Comparison of ENCODE assay signal across 8 cellular contexts in genomic region chr13:99498304-99499161, GRCh38. TPM values are rescaled to one million over a fixed set of nuclear protein-coding genes. Genes with fewer than 3 reads are reported as not detected.
A peak's percentile ranks its signal among the peaks of the same experiment; 100 is the strongest.
DNase-seq lines count a peak whose midpoint lies in the region; ATAC-seq and TF ChIP-seq lines count a peak whose summit lies in the region.

No MANE protein-coding gene starts in this region.

- peaks cover 22% of the 10 kb centered on the region for H3K79me2 ChIP-seq in smooth muscle cell (ENCODE audit: low read depth)

- POLR2A ChIA-PET in AG04449 (lab: Yijun Ruan, JAX) (no interaction called here), WTC11 (lab: Charles Lee) (interaction anchor here (0.6 kb wide), 1 partner anchor 212 kb away, joined by 7 read pairs; no protein-coding TSS in a partner anchor)

- no peaks in the 10 kb centered on the region for H3K9me3 ChIP-seq in smooth muscle cell (replicated peaks; ENCODE audit: low read depth)

- H3K4me1 ChIP-seq in smooth muscle cell (ENCODE audit: low read depth), result peaks cover 19% of the 10 kb centered on the region

- H4K20me1 ChIP-seq in smooth muscle cell (ENCODE audit: low read depth), result peaks cover 15% of the 10 kb centered on the region

- H3K4me2 ChIP-seq in smooth muscle cell, result peak overlapping the region; percentile 85

- H3K4me1 Mint-ChIP-seq in WTC11 (peaks cover 42% of the 10 kb centered on the region), immature natural killer cell (peaks cover 79 to 86% of the 10 kb centered on the region in 2 donors)

- H3K9me3 Mint-ChIP-seq in WTC11, result peaks cover 40% of the 10 kb centered on the region
- H3K9me3 Mint-ChIP-seq in immature natural killer cell, result no peaks in the 10 kb centered on the region

- no peaks in the 10 kb centered on the region for H3K27me3 ChIP-seq in smooth muscle cell (ENCODE audit: low read depth)

- H3K27ac Mint-ChIP-seq in WTC11 (peak overlapping the region; percentile 98), immature natural killer cell (peak overlapping the region; percentile 88 to 98 (median 94))

- WGBS in smooth muscle cell (ENCODE audit: low lambda C conversion rate), result 7% methylated on average over 49 of the region's 49 CpGs

- ATAC-seq in GM18873 (IDR thresholded peaks at IDR 0.05; ENCODE audit: low FRiP score, unreplicated experiment) (peak; percentile 61), HG03135 (IDR thresholded peaks at IDR 0.05; ENCODE audit: unreplicated experiment) (peak; percentile 50), WTC11 (peak; percentile 80)

- H3F3A ChIP-seq in smooth muscle cell (ENCODE audit: low read depth), result peaks cover 2% of the 10 kb centered on the region

- peak; percentile 70 for DNase-seq in AG04449 (ENCODE audit: low read depth, low spot score)
- DNase-seq in NCI-H2227 treated with DMSO at 0.1 percent for 48 hours (lab: John Stamatoyannopoulos, UW), result peak; percentile 91
- peak; percentile 98 for DNase-seq in WTC11 (ENCODE audit: low spot score)
- DNase-seq in caudate nucleus (lab: John Stamatoyannopoulos, UW), result peak; percentile 57 to 98 (median 89)
- DNase-seq in immature natural killer cell, result peak; percentile 90 to 94 (median 92)
- peak; percentile 82 for DNase-seq in smooth muscle cell (lab: John Stamatoyannopoulos, UW; ENCODE audit: unreplicated experiment)

- H3K36me3 Mint-ChIP-seq in WTC11, result peaks cover 27% of the 10 kb centered on the region
- H3K36me3 Mint-ChIP-seq in immature natural killer cell, result no peaks in the 10 kb centered on the region

- H3K4me3 Mint-ChIP-seq in WTC11 (peak overlapping the region; percentile 93), immature natural killer cell (peak overlapping the region; percentile 86 to 94 (median 89))

- peak overlapping the region; percentile 89 for H2AFZ ChIP-seq in smooth muscle cell (ENCODE audit: low read depth)

- CTCF ChIA-PET in AG04449 (lab: Yijun Ruan, JAX), result interaction anchor here (0.6 to 10.9 kb wide), 3 partner anchors 17 to 63 kb away, joined by 3 to 107 read pairs (median 56); no protein-coding TSS in a partner anchor
- CTCF ChIA-PET in WTC11 (lab: Charles Lee), result interaction anchor here (0.6 to 1.2 kb wide), 4 partner anchors 28 to 61 kb away, joined by 3 to 7 read pairs (median 3); no protein-coding TSS in a partner anchor

- peak overlapping the region; percentile 38 for H3K9ac ChIP-seq in smooth muscle cell (ENCODE audit: low read depth)

- H3K27me3 Mint-ChIP-seq in WTC11 (ENCODE audit: low read depth) (peaks cover 8% of the 10 kb centered on the region; the same call in 1 of the 2 replicates), immature natural killer cell (ENCODE audit: low read depth in 3 of 3) (peaks cover 23 to 39% (median 35%) of the 10 kb centered on the region in 3 donors)

- no peak for TF ChIP-seq CTCF in AG04449 (IDR thresholded peaks at IDR 0.05; ENCODE audit: insufficient read depth, low read length, missing control alignments)
- no peak for TF ChIP-seq CTCF in WTC11 (IDR thresholded peaks at IDR 0.05)
- TF ChIP-seq CTCF in smooth muscle cell (IDR thresholded peaks at IDR 0.05; ENCODE audit: borderline replicate concordance, insufficient read depth, poor library complexity, severe bottlenecking), result no peak

- H3K4me3 ChIP-seq in AG04449 (ENCODE audit: low read depth, low read length) (peak overlapping the region; percentile 49), smooth muscle cell (peak overlapping the region; percentile 54)

- H3K27ac ChIP-seq in caudate nucleus (ENCODE audit: low read depth, low read length), result peak overlapping the region; percentile 78
- H3K27ac ChIP-seq in smooth muscle cell (ENCODE audit: low read depth), result peak overlapping the region; percentile 78

- no peaks in the 10 kb centered on the region for H3K36me3 ChIP-seq in smooth muscle cell (ENCODE audit: low read depth)

TF ChIP-seq in WTC11, 78 proteins besides CTCF, POLR2A, EP300 and RAD21 (continues in another document):
- TF ChIP-seq GTF2I (CRISPR knock-in tag; conservative IDR thresholded peaks at IDR 0.05) (no peak), ZSCAN18 (CRISPR knock-in tag; IDR thresholded peaks at IDR 0.05) (0 out of 2 replicates have a peak, but pooled peaks have one; percentile 45), E2F5 (CRISPR knock-in tag; IDR thresholded peaks at IDR 0.05) (no peak), FOXJ3 (CRISPR knock-in tag; IDR thresholded peaks at IDR 0.05; ENCODE audit: borderline replicate concordance) (no peak), ZNF219 (CRISPR knock-in tag; IDR thresholded peaks at IDR 0.05; ENCODE audit: borderline replicate concordance) (no peak), RORB (CRISPR knock-in tag; IDR thresholded peaks at IDR 0.05) (no peak), GRHL2 (CRISPR knock-in tag; IDR thresholded peaks at IDR 0.05; ENCODE audit: insufficient replicate concordance, severe bottlenecking) (no peak), PRDM15 (CRISPR knock-in tag; IDR thresholded peaks at IDR 0.05) (peak; percentile 97), GABPB1 (CRISPR knock-in tag; IDR thresholded peaks at IDR 0.05) (0 out of 2 replicates have a peak, but pooled peaks have one; percentile 69), MXD4 (CRISPR knock-in tag; IDR thresholded peaks at IDR 0.05; ENCODE audit: borderline replicate concordance) (no peak), USF2 (CRISPR knock-in tag; IDR thresholded peaks at IDR 0.05) (peak; percentile 40; the same call in 1 of the 2 replicates)
- TF ChIP-seq, protein P1, sequence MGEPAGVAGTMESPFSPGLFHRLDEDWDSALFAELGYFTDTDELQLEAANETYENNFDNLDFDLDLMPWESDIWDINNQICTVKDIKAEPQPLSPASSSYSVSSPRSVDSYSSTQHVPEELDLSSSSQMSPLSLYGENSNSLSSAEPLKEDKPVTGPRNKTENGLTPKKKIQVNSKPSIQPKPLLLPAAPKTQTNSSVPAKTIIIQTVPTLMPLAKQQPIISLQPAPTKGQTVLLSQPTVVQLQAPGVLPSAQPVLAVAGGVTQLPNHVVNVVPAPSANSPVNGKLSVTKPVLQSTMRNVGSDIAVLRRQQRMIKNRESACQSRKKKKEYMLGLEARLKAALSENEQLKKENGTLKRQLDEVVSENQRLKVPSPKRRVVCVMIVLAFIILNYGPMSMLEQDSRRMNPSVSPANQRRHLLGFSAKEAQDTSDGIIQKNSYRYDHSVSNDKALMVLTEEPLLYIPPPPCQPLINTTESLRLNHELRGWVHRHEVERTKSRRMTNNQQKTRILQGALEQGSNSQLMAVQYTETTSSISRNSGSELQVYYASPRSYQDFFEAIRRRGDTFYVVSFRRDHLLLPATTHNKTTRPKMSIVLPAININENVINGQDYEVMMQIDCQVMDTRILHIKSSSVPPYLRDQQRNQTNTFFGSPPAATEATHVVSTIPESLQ (CRISPR knock-in tag; IDR thresholded peaks at IDR 0.05), result no peak

RNA-seq across cellular contexts. Expression of gene TM9SF2, which starts 2.7 kb away (rescaled TPM):
- 81.9 to 84.0 TPM (median 81.9 TPM) in 3 replicates for total RNA-seq in WTC11 (2021)
- polyA plus RNA-seq in immature natural killer cell, result 100 to 1,000 TPM in 1 of 3 donors, 10 to 100 TPM in 2; 57.5 to 109 (median 83.0) TPM
- 272 and 332 TPM in 2 replicates for total RNA-seq in smooth muscle cell
- 170 and 195 TPM in 2 replicates for polyA plus RNA-seq in smooth muscle cell

Comparison
In these comparisons a context has a peak if more than half of its experiments do, and no peak if none do; other contexts are left out.
1. Peak in every context shown above with its lines: DNase-seq, ATAC-seq, H3K4me3 ChIP-seq and H3K27ac ChIP-seq.